ENCODE assay signal across 2 cellular contexts in genomic region chr17:42700890-42701289, GRCh38.
TF ChIP-seq lines count a peak whose summit lies in the region.

No MANE protein-coding gene starts in this region.

TF ChIP-seq in SK-N-SH, 30 proteins besides CTCF, POLR2A, EP300 and RAD21:
- TF ChIP-seq ELF1 (IDR thresholded peaks at IDR 0.05) (no peak), GATA2 (CRISPR knock-in tag; IDR thresholded peaks at IDR 0.05) (no peak), RFX5 (IDR thresholded peaks at IDR 0.05; ENCODE audit: low read length) (no peak), NRF1 (IDR thresholded peaks at IDR 0.05; ENCODE audit: low read depth, low read length) (no peak), SMC3 (IDR thresholded peaks at IDR 0.05; ENCODE audit: low read depth, low read length) (no peak), MEF2A (IDR thresholded peaks at IDR 0.05; ENCODE audit: borderline replicate concordance, low read depth) (no peak), TAF1 (IDR thresholded peaks at IDR 0.05; ENCODE audit: borderline replicate concordance, low read depth, low read length) (no peak), YY1 (IDR thresholded peaks at IDR 0.05; ENCODE audit: low read depth) (no peak), CHD2 (IDR thresholded peaks at IDR 0.05; ENCODE audit: low read length, partially characterized antibody) (no peak), JUND (IDR thresholded peaks at IDR 0.05) (no peak), TCF12 (IDR thresholded peaks at IDR 0.05) (no peak), USF1 (IDR thresholded peaks at IDR 0.05; ENCODE audit: borderline replicate concordance, low read depth) (no peak), GABPA (IDR thresholded peaks at IDR 0.05; ENCODE audit: low read depth) (no peak), FOSL2 (IDR thresholded peaks at IDR 0.05; ENCODE audit: borderline replicate concordance, low read depth) (no peak), MXI1 (IDR thresholded peaks at IDR 0.05; ENCODE audit: low read depth, low read length) (no peak), POLR2AphosphoS5 (IDR thresholded peaks at IDR 0.05; ENCODE audit: low read depth, low read length) (no peak), ZBTB33 (IDR thresholded peaks at IDR 0.05; ENCODE audit: borderline replicate concordance, low read depth) (no peak), EZH2phosphoT487 (IDR thresholded peaks at IDR 0.05; ENCODE audit: borderline replicate concordance, low read depth) (no peak), TEAD4 (IDR thresholded peaks at IDR 0.05; ENCODE audit: borderline replicate concordance, insufficient read depth) (no peak)

TF ChIP-seq in SK-N-SH treated with all-trans-retinoic acid at 6 μM for 48 hours, 23 proteins besides CTCF, POLR2A, EP300 and RAD21:
- TF ChIP-seq ZNF8 (CRISPR knock-in tag; IDR thresholded peaks at IDR 0.05) (no peak), CSDC2 (CRISPR knock-in tag; IDR thresholded peaks at IDR 0.05) (no peak), ZFP3 (CRISPR knock-in tag; IDR thresholded peaks at IDR 0.05) (no peak), POU6F1 (CRISPR knock-in tag; IDR thresholded peaks at IDR 0.05; ENCODE audit: borderline replicate concordance, low read depth) (no peak), ESRRG (CRISPR knock-in tag; IDR thresholded peaks at IDR 0.05) (no peak), PPARA (CRISPR knock-in tag; IDR thresholded peaks at IDR 0.05; ENCODE audit: borderline replicate concordance) (no peak), ZNF70 (CRISPR knock-in tag; IDR thresholded peaks at IDR 0.05) (no peak), TCF4 (CRISPR knock-in tag; IDR thresholded peaks at IDR 0.05; ENCODE audit: borderline replicate concordance) (no peak), TOX (CRISPR knock-in tag; IDR thresholded peaks at IDR 0.05; ENCODE audit: borderline replicate concordance) (no peak), ISL1 (CRISPR knock-in tag; IDR thresholded peaks at IDR 0.05) (no peak), ZC3H10 (CRISPR knock-in tag; IDR thresholded peaks at IDR 0.05) (no peak), CSRNP3 (CRISPR knock-in tag; IDR thresholded peaks at IDR 0.05) (no peak), RARB (CRISPR knock-in tag; IDR thresholded peaks at IDR 0.05) (no peak), BACH2 (CRISPR knock-in tag; IDR thresholded peaks at IDR 0.05; ENCODE audit: borderline replicate concordance) (no peak)
